2 cellular contexts compared by ENCODE assay signal in the genomic region with DNA sequence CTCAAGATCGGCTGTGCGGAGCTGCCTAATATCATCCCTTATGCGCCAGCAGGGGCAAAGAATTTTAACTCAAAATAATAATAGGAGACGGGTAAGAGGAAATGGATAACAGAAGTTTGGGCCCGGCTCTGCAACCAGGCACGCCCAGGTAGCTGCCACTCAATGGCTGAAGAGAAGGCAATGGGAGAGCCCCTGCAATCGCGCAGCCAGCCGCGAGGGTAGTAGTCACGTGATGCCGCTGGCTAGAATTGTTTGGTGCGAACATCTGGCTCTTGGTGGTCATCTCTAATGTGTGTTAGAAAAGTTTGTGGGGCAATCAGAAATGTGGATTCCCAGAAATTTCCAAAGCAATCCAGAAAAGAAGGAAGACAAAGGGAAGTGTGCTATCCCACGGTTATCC.
TF ChIP-seq lines count a peak whose summit lies in the region.

No MANE protein-coding gene starts in this region.

TF ChIP-seq in GM23338, 12 proteins besides CTCF, POLR2A, EP300 and RAD21 (continued from another document):
- peak; percentile 48 for TF ChIP-seq EZH2 (IDR thresholded peaks at IDR 0.05; ENCODE audit: low read depth, unreplicated experiment)

TF ChIP-seq in WTC11, 78 proteins besides CTCF, POLR2A, EP300 and RAD21 (continued from another document):
- TF ChIP-seq, protein P1, sequence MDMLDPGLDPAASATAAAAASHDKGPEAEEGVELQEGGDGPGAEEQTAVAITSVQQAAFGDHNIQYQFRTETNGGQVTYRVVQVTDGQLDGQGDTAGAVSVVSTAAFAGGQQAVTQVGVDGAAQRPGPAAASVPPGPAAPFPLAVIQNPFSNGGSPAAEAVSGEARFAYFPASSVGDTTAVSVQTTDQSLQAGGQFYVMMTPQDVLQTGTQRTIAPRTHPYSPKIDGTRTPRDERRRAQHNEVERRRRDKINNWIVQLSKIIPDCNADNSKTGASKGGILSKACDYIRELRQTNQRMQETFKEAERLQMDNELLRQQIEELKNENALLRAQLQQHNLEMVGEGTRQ (CRISPR knock-in tag; IDR thresholded peaks at IDR 0.05): peak; percentile 93
- TF ChIP-seq, protein P2, sequence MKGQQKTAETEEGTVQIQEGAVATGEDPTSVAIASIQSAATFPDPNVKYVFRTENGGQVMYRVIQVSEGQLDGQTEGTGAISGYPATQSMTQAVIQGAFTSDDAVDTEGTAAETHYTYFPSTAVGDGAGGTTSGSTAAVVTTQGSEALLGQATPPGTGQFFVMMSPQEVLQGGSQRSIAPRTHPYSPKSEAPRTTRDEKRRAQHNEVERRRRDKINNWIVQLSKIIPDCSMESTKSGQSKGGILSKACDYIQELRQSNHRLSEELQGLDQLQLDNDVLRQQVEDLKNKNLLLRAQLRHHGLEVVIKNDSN (CRISPR knock-in tag; IDR thresholded peaks at IDR 0.05): peak; percentile 91
- no peak for TF ChIP-seq NFYB (CRISPR knock-in tag; conservative IDR thresholded peaks at IDR 0.05; ENCODE audit: low read depth)
- TF ChIP-seq, protein P3, sequence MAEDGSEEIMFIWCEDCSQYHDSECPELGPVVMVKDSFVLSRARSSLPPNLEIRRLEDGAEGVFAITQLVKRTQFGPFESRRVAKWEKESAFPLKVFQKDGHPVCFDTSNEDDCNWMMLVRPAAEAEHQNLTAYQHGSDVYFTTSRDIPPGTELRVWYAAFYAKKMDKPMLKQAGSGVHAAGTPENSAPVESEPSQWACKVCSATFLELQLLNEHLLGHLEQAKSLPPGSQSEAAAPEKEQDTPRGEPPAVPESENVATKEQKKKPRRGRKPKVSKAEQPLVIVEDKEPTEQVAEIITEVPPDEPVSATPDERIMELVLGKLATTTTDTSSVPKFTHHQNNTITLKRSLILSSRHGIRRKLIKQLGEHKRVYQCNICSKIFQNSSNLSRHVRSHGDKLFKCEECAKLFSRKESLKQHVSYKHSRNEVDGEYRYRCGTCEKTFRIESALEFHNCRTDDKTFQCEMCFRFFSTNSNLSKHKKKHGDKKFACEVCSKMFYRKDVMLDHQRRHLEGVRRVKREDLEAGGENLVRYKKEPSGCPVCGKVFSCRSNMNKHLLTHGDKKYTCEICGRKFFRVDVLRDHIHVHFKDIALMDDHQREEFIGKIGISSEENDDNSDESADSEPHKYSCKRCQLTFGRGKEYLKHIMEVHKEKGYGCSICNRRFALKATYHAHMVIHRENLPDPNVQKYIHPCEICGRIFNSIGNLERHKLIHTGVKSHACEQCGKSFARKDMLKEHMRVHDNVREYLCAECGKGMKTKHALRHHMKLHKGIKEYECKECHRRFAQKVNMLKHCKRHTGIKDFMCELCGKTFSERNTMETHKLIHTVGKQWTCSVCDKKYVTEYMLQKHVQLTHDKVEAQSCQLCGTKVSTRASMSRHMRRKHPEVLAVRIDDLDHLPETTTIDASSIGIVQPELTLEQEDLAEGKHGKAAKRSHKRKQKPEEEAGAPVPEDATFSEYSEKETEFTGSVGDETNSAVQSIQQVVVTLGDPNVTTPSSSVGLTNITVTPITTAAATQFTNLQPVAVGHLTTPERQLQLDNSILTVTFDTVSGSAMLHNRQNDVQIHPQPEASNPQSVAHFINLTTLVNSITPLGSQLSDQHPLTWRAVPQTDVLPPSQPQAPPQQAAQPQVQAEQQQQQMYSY (CRISPR knock-in tag; IDR thresholded peaks at IDR 0.05): no peak
- TF ChIP-seq, protein P4, sequence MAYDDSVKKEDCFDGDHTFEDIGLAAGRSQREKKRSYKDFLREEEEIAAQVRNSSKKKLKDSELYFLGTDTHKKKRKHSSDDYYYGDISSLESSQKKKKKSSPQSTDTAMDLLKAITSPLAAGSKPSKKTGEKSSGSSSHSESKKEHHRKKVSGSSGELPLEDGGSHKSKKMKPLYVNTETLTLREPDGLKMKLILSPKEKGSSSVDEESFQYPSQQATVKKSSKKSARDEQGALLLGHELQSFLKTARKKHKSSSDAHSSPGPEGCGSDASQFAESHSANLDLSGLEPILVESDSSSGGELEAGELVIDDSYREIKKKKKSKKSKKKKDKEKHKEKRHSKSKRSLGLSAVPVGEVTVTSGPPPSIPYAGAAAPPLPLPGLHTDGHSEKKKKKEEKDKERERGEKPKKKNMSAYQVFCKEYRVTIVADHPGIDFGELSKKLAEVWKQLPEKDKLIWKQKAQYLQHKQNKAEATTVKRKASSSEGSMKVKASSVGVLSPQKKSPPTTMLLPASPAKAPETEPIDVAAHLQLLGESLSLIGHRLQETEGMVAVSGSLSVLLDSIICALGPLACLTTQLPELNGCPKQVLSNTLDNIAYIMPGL (CRISPR knock-in tag; IDR thresholded peaks at IDR 0.05): no peak
- TF ChIP-seq OVOL2 (CRISPR knock-in tag; IDR thresholded peaks at IDR 0.05; ENCODE audit: borderline replicate concordance): no peak
- TF ChIP-seq, protein P5, sequence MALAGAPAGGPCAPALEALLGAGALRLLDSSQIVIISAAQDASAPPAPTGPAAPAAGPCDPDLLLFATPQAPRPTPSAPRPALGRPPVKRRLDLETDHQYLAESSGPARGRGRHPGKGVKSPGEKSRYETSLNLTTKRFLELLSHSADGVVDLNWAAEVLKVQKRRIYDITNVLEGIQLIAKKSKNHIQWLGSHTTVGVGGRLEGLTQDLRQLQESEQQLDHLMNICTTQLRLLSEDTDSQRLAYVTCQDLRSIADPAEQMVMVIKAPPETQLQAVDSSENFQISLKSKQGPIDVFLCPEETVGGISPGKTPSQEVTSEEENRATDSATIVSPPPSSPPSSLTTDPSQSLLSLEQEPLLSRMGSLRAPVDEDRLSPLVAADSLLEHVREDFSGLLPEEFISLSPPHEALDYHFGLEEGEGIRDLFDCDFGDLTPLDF (CRISPR knock-in tag; IDR thresholded peaks at IDR 0.05): no peak
- no peak for TF ChIP-seq TP53 (CRISPR knock-in tag; IDR thresholded peaks at IDR 0.05)
- TF ChIP-seq KAT7 (CRISPR knock-in tag; IDR thresholded peaks at IDR 0.05; ENCODE audit: borderline replicate concordance): no peak
TF ChIP-seq in WTC11: peak in this region for 2.
